ENCODE assay signal across 18 cellular contexts in the genomic region with DNA sequence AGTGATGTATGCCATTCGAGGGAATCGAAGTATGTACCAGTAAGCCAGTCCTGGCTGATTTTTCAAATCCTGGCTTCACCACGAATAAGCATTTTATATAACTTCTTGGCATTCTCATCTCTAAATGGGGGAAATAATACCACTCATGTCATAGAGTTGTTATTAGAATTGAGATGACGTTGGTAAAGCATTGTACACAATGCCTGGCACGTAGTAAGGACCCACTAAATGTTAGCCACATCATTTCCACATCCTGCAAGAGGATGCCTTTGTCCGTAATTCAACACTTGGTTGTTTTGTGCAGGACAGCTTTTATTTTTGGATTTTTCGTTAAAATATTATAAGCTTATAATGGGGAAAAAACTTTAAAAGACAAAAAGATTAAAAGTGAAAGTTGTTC. TPM values are rescaled to one million over a fixed set of nuclear protein-coding genes. Genes with fewer than 3 reads are reported as not detected.
DNase-seq lines count a peak whose midpoint lies in the region; ATAC-seq, FAIRE-seq and TF ChIP-seq lines count a peak whose summit lies in the region.
"Had no signal": no experiment of that assay in that cellular context is flagged by ENCODE, and none has a peak within 500 bp of the region (broad histone marks: within the 10 kb centered on the region; RNA-seq: fewer than 3 reads in every experiment).

No MANE protein-coding gene starts in this region.

- CTCF ChIA-PET in A549 (lab: Yijun Ruan, JAX): interaction anchor here (1.5 to 2.1 kb wide), 2 partner anchors 12 to 283 kb away, joined by 3 to 8 read pairs; no protein-coding TSS in a partner anchor

- in situ Hi-C loops in SK-MEL-5 (cut with HindIII; ENCODE audit: low pct_unique_long_range_greater_than_20kb, low sequenced_read_pairs) (loop anchor here (25.0 kb wide), 1 partner anchor 302 kb away; a partner anchor contains a TSS), brain microvascular endothelial cell (cut with HindIII; ENCODE audit: low pct_ligation_motif_present, low sequenced_read_pairs) (no loop called here)

- TF ChIP-seq CTCF in A549 (IDR thresholded peaks at IDR 0.05) (no peak), dorsolateral prefrontal cortex (IDR thresholded peaks at IDR 0.05 in 54 of 56, conservative IDR thresholded peaks at IDR 0.05 in 2 of 56; ENCODE audit: low read depth in 1 of 56, partially characterized antibody in 56 of 56) (no peak), uterus (IDR thresholded peaks at IDR 0.05) (no peak), brain microvascular endothelial cell (IDR thresholded peaks at IDR 0.05; ENCODE audit: low read depth, low read length, missing control alignments) (no peak)

- no peak for TF ChIP-seq RAD21 in A549 (conservative IDR thresholded peaks at IDR 0.05 in 1 of 2, IDR thresholded peaks at IDR 0.05 in 1 of 2)

- H3K9me3 ChIP-seq in A549 (no peaks in the 10 kb centered on the region), uterus (no peaks in the 10 kb centered on the region)
- H3K9me3 ChIP-seq: BLaER1 treated with 17β-estradiol and CSF1 and Interleukin-3, amounts not matched to agents 10 nM and 100 nM had no signal

- DNase-seq in A549 (ENCODE audit: low read depth in 1 of 2, low spot score in 1 of 2): no peak
- DNase-seq in SK-MEL-5 (ENCODE audit: low read depth, low spot score): peak; percentile 54
- DNase-seq in dorsolateral prefrontal cortex: no peak
- DNase-seq in medulla oblongata (ENCODE audit: extremely low spot score): peak; percentile 32
- no peak for DNase-seq in HUDEP-2 (lab: John Stamatoyannopoulos, UW; ENCODE audit: unreplicated experiment in 76 of 76)
- no peak for DNase-seq in uterus
- no peak for DNase-seq in brain microvascular endothelial cell
- DNase-seq: 8988T; ACHN; Calu3; CD4-positive, CD25-positive, alpha-beta regulatory T cell; DMS 273 treated with DMSO at 0.1 percent for 48 hours; GOT3; H9 had no signal

- H3K4me3 ChIP-seq in A549 (no peak overlapping the region), dorsolateral prefrontal cortex (peak overlapping the region in 44 of 59 donors; percentile 1 to 53 (median 27)), uterus (no peak overlapping the region), brain microvascular endothelial cell (ENCODE audit: low read depth, low read length) (no peak overlapping the region)
- H3K4me3 ChIP-seq: BLaER1 treated with 17β-estradiol and CSF1 and Interleukin-3, amounts not matched to agents 10 nM and 100 nM had no signal

- intact Hi-C loops in dorsolateral prefrontal cortex (cut with DNase I) (no loop called here), uterus (cut with DNase I; ENCODE audit: low total_unique reads) (no loop called here)

- H3K36me3 ChIP-seq in uterus: no peaks in the 10 kb centered on the region
- H3K36me3 ChIP-seq in brain microvascular endothelial cell (replicated peaks): no peaks in the 10 kb centered on the region
- H3K36me3 ChIP-seq: BLaER1 treated with 17β-estradiol and CSF1 and Interleukin-3, amounts not matched to agents 10 nM and 100 nM had no signal

- H3K4me1 ChIP-seq in A549 (no peaks in the 10 kb centered on the region), uterus (no peaks in the 10 kb centered on the region)
- H3K4me1 ChIP-seq: BLaER1 treated with 17β-estradiol and CSF1 and Interleukin-3, amounts not matched to agents 10 nM and 100 nM had no signal

- peak overlapping the region; percentile 8; the same call in 1 of the 3 replicates for H3K4me2 ChIP-seq in A549
- H3K4me2 ChIP-seq: BLaER1 treated with 17β-estradiol and CSF1 and Interleukin-3, amounts not matched to agents 10 nM and 100 nM had no signal

- H3K27ac ChIP-seq in A549 (no peak overlapping the region), dorsolateral prefrontal cortex (peak overlapping the region in 49 of 59 donors; percentile 1 to 88 (median 60)), uterus (no peak overlapping the region), brain microvascular endothelial cell (no peak overlapping the region)
- H3K27ac ChIP-seq: BLaER1 treated with 17β-estradiol and CSF1 and Interleukin-3, amounts not matched to agents 10 nM and 100 nM had no signal

- FAIRE-seq in A549 (lab: Jason Lieb, UNC): no peak
- FAIRE-seq: HTR-8/SVneo had no signal

- H3K27me3 ChIP-seq in dorsolateral prefrontal cortex (no peaks in the 10 kb centered on the region), uterus (peaks cover 0 to 8% of the 10 kb centered on the region in 2 donors), brain microvascular endothelial cell (replicated peaks) (no peaks in the 10 kb centered on the region)
- H3K27me3 ChIP-seq: BLaER1 treated with 17β-estradiol and CSF1 and Interleukin-3, amounts not matched to agents 10 nM and 100 nM had no signal

- POLR2A ChIA-PET in A549 (lab: Yijun Ruan, JAX): no interaction called here

- ATAC-seq in A549 (no peak), HG03097 (IDR thresholded peaks at IDR 0.05; ENCODE audit: low FRiP score, unreplicated experiment) (no peak)

- TF ChIP-seq EP300 in A549 (IDR thresholded peaks at IDR 0.05): no peak

- no peak for TF ChIP-seq POLR2A in A549 (IDR thresholded peaks at IDR 0.05; ENCODE audit: low read length)
- no peak for TF ChIP-seq POLR2A in uterus (IDR thresholded peaks at IDR 0.05)

- 38% methylated on average over 7 of the region's 7 CpGs for WGBS in A549 (ENCODE audit: missing lambda C conversion rate)

TF ChIP-seq in A549, 52 proteins besides CTCF, POLR2A, EP300 and RAD21:
- TF ChIP-seq ZNF302 (CRISPR knock-in tag; IDR thresholded peaks at IDR 0.05): no peak
- no peak for TF ChIP-seq HDAC2 (IDR thresholded peaks at IDR 0.05)
- no peak for TF ChIP-seq FOSB (CRISPR knock-in tag; IDR thresholded peaks at IDR 0.05)
- TF ChIP-seq CHD2 (IDR thresholded peaks at IDR 0.05; ENCODE audit: low read length, partially characterized antibody): no peak
TF ChIP-seq in A549: peak in this region for 0.

RNA-seq across cellular contexts. Expression of a gene that starts 6.1 kb away (rescaled TPM):
- polyA plus RNA-seq in A549 (2011; rRNA removed) (0.01 and 0.05 TPM in 2 replicates), A549 (2017; fragmentation: RNase III; extraction: RNeasy Plus Mini Kit Qiagen cat#74134 plus additional on column Dnase treatment) (0.07 TPM in 1 of 3 replicates, not detected in the others)
- not detected in 2 replicates for polyA plus RNA-seq in A549 (2012; cell fraction: cytosol; rRNA removed)
- polyA plus RNA-seq in A549 (2012; cell fraction: nucleus; rRNA removed): 0.07 and 0.18 TPM in 2 replicates
- 0.66 TPM in 1 of 2 replicates, not detected in the other for polyA minus RNA-seq in A549 (2011; rRNA and poly(A)+ RNA removed)
- 0.96 and 1.5 TPM in 2 replicates for total RNA-seq in SK-MEL-5 (2014; rRNA removed; shearing (Covaris generic))
- polyA plus RNA-seq in SK-MEL-5 (2015; cell fraction: cytosol; rRNA removed): 1.4 and 1.6 TPM in 2 replicates
- polyA plus RNA-seq in SK-MEL-5 (2015; cell fraction: nucleus; rRNA removed): 4.8 and 6.3 TPM in 2 replicates
- total RNA-seq in dorsolateral prefrontal cortex (10 to 100 TPM; 15.1 to 53.1 (median 36.7) TPM), uterus (1 to 10 TPM in 1 of 4 donors, under 1 TPM in 1, not detected in 2; 0.46 to 1.1 TPM)
- total RNA-seq: Calu3; CD4-positive, CD25-positive, alpha-beta regulatory T cell had no signal
- polyA plus RNA-seq: CD4-positive, CD25-positive, alpha-beta regulatory T cell had no signal

RNA-seq across cellular contexts. Expression of a gene that starts 7.4 kb away (rescaled TPM):
- polyA plus RNA-seq in A549 (2011; rRNA removed): 7.4 and 8.0 TPM in 2 replicates
- 1.9 TPM in 2 replicates for polyA plus RNA-seq in A549 (2012; cell fraction: cytosol; rRNA removed)
- 0.65 and 1.2 TPM in 2 replicates for polyA plus RNA-seq in A549 (2012; cell fraction: nucleus; rRNA removed)
- 5.0 to 8.8 TPM (median 8.2 TPM) in 3 replicates for polyA plus RNA-seq in A549 (2017; fragmentation: RNase III; extraction: RNeasy Plus Mini Kit Qiagen cat#74134 plus additional on column Dnase treatment)
- 4.0 and 4.3 TPM in 2 replicates for polyA minus RNA-seq in A549 (2011; rRNA and poly(A)+ RNA removed)
- 15.5 and 15.6 TPM in 2 replicates for total RNA-seq in SK-MEL-5 (2014; rRNA removed; shearing (Covaris generic))
- 13.4 and 14.2 TPM in 2 replicates for polyA plus RNA-seq in SK-MEL-5 (2015; cell fraction: cytosol; rRNA removed)
- 11.5 and 13.3 TPM in 2 replicates for polyA plus RNA-seq in SK-MEL-5 (2015; cell fraction: nucleus; rRNA removed)
- total RNA-seq in dorsolateral prefrontal cortex: 10 to 100 TPM in 20 of 120 experiments, 1 to 10 TPM in 100; 3.9 to 13.9 (median 7.6) TPM
- 10 to 100 TPM in 2 of 4 donors, 1 to 10 TPM in 2; 1.8 to 19.4 (median 10.2) TPM for total RNA-seq in uterus

RNA-seq across cellular contexts. Expression of a gene that starts 23.0 kb away (rescaled TPM):
- polyA plus RNA-seq in A549 (2011; rRNA removed) (15.1 and 18.7 TPM in 2 replicates), A549 (2017; fragmentation: RNase III; extraction: RNeasy Plus Mini Kit Qiagen cat#74134 plus additional on column Dnase treatment) (14.6 to 16.0 TPM (median 14.9 TPM) in 3 replicates)
- polyA plus RNA-seq in A549 (2012; cell fraction: cytosol; rRNA removed): 5.8 and 6.2 TPM in 2 replicates
- 3.5 and 4.0 TPM in 2 replicates for polyA plus RNA-seq in A549 (2012; cell fraction: nucleus; rRNA removed)
- 8.6 and 8.8 TPM in 2 replicates for polyA minus RNA-seq in A549 (2011; rRNA and poly(A)+ RNA removed)
- total RNA-seq in SK-MEL-5 (2014; rRNA removed; shearing (Covaris generic)): 15.0 and 17.9 TPM in 2 replicates
- polyA plus RNA-seq in SK-MEL-5 (2015; cell fraction: cytosol; rRNA removed): 7.3 and 11.4 TPM in 2 replicates
- polyA plus RNA-seq in SK-MEL-5 (2015; cell fraction: nucleus; rRNA removed): 10.8 and 15.6 TPM in 2 replicates
- total RNA-seq in dorsolateral prefrontal cortex (10 to 100 TPM in 39 of 120 experiments, 1 to 10 TPM in 81; 4.1 to 13.5 (median 9.1) TPM), uterus (10 to 100 TPM in 1 of 4 donors, 1 to 10 TPM in 2, under 1 TPM in 1; 0.26 to 10.9 (median 4.2) TPM)

RNA-seq across cellular contexts. Expression of a gene that starts 35.4 kb away (rescaled TPM):
- polyA plus RNA-seq in A549 (2011; rRNA removed): not detected in 2 replicates
- polyA plus RNA-seq in A549 (2012; cell fraction: cytosol; rRNA removed): not detected in 2 replicates
- not detected in 2 replicates for polyA plus RNA-seq in A549 (2012; cell fraction: nucleus; rRNA removed)
- polyA plus RNA-seq in A549 (2017; fragmentation: RNase III; extraction: RNeasy Plus Mini Kit Qiagen cat#74134 plus additional on column Dnase treatment): not detected in 3 replicates
- polyA minus RNA-seq in A549 (2011; rRNA and poly(A)+ RNA removed): 0.04 TPM in 1 of 2 replicates, not detected in the other
- total RNA-seq in SK-MEL-5 (2014; rRNA removed; shearing (Covaris generic)): not detected in 2 replicates
- polyA plus RNA-seq in SK-MEL-5 (2015; cell fraction: cytosol; rRNA removed): not detected in 2 replicates
- polyA plus RNA-seq in SK-MEL-5 (2015; cell fraction: nucleus; rRNA removed): not detected in 2 replicates
- under 1 TPM in 2 of 120 experiments, not detected in 118; 0.09 to 0.11 TPM for total RNA-seq in dorsolateral prefrontal cortex
- total RNA-seq in uterus: 1 to 10 TPM in 2 of 4 donors, not detected in 2; 1.1 to 9.5 TPM
- total RNA-seq: Calu3; CD4-positive, CD25-positive, alpha-beta regulatory T cell; Daoy; H9 had no signal
- polyA plus RNA-seq: CD4-positive, CD25-positive, alpha-beta regulatory T cell had no signal

Comparison
In these comparisons a context has a peak if more than half of its experiments do, and no peak if none do; other contexts are left out.
1. DNase-seq: peak in SK-MEL-5 (single experiment) and medulla oblongata (single experiment); none in A549 (0 of 2), dorsolateral prefrontal cortex (0 of 10), HUDEP-2 (0 of 76), uterus (0 of 2) and brain microvascular endothelial cell (single experiment).
2. H3K27ac ChIP-seq: peak in dorsolateral prefrontal cortex (49 of 59); none in A549 (0 of 2), uterus (0 of 2) and brain microvascular endothelial cell (single experiment).
3. H3K4me3 ChIP-seq: peak in dorsolateral prefrontal cortex (44 of 59); none in A549 (single experiment), uterus (0 of 2) and brain microvascular endothelial cell (single experiment).